Comparison of ENCODE assay signal across 2 cellular contexts in genomic region chr1:147169840-147170674, GRCh38.
TF ChIP-seq lines count a peak whose summit lies in the region.

No MANE protein-coding gene starts in this region.

TF ChIP-seq in HEK293, 187 proteins besides CTCF, POLR2A, EP300 and RAD21 (continues in another document):
- TF ChIP-seq PRDM6 (tag by site-specific recombination; IDR thresholded peaks at IDR 0.05): peak; percentile 22; the same call in 1 of the 2 replicates
- no peak for TF ChIP-seq ZBTB1 (tag by site-specific recombination; IDR thresholded peaks at IDR 0.05)
- no peak for TF ChIP-seq ZNF792 (tag by site-specific recombination; IDR thresholded peaks at IDR 0.05)
- TF ChIP-seq ZNF335 (tag by site-specific recombination; conservative IDR thresholded peaks at IDR 0.05): peak; percentile 80
- no peak for TF ChIP-seq KLF17 (tag by site-specific recombination; IDR thresholded peaks at IDR 0.05)
- TF ChIP-seq SP7 (tag by site-specific recombination; IDR thresholded peaks at IDR 0.05): peak; percentile 72
- no peak for TF ChIP-seq PRDM4 (tag by site-specific recombination; IDR thresholded peaks at IDR 0.05)
- 0 out of 2 replicates have a peak, but pooled peaks have one; percentile 32 for TF ChIP-seq ZNF76 (tag by site-specific recombination; IDR thresholded peaks at IDR 0.05; ENCODE audit: borderline replicate concordance, low read depth)
- TF ChIP-seq, protein P1, sequence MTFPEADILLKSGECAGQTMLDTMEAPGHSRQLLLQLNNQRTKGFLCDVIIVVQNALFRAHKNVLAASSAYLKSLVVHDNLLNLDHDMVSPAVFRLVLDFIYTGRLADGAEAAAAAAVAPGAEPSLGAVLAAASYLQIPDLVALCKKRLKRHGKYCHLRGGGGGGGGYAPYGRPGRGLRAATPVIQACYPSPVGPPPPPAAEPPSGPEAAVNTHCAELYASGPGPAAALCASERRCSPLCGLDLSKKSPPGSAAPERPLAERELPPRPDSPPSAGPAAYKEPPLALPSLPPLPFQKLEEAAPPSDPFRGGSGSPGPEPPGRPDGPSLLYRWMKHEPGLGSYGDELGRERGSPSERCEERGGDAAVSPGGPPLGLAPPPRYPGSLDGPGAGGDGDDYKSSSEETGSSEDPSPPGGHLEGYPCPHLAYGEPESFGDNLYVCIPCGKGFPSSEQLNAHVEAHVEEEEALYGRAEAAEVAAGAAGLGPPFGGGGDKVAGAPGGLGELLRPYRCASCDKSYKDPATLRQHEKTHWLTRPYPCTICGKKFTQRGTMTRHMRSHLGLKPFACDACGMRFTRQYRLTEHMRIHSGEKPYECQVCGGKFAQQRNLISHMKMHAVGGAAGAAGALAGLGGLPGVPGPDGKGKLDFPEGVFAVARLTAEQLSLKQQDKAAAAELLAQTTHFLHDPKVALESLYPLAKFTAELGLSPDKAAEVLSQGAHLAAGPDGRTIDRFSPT (tag by site-specific recombination; IDR thresholded peaks at IDR 0.05): no peak
- TF ChIP-seq GLIS1 (tag by site-specific recombination; IDR thresholded peaks at IDR 0.05): no peak
- TF ChIP-seq, protein P2, sequence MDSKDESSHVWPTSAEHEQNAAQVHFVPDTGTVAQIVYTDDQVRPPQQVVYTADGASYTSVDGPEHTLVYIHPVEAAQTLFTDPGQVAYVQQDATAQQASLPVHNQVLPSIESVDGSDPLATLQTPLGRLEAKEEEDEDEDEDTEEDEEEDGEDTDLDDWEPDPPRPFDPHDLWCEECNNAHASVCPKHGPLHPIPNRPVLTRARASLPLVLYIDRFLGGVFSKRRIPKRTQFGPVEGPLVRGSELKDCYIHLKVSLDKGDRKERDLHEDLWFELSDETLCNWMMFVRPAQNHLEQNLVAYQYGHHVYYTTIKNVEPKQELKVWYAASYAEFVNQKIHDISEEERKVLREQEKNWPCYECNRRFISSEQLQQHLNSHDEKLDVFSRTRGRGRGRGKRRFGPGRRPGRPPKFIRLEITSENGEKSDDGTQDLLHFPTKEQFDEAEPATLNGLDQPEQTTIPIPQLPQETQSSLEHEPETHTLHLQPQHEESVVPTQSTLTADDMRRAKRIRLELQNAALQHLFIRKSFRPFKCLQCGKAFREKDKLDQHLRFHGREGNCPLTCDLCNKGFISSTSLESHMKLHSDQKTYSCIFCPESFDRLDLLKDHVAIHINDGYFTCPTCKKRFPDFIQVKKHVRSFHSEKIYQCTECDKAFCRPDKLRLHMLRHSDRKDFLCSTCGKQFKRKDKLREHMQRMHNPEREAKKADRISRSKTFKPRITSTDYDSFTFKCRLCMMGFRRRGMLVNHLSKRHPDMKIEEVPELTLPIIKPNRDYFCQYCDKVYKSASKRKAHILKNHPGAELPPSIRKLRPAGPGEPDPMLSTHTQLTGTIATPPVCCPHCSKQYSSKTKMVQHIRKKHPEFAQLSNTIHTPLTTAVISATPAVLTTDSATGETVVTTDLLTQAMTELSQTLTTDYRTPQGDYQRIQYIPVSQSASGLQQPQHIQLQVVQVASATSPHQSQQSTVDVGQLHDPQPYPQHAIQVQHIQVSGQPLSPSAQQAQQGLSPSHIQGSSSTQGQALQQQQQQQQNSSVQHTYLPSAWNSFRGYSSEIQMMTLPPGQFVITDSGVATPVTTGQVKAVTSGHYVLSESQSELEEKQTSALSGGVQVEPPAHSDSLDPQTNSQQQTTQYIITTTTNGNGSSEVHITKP (tag by site-specific recombination; IDR thresholded peaks at IDR 0.05): peak; percentile 100

TF ChIP-seq in GM12878, 131 proteins besides CTCF, POLR2A, EP300 and RAD21:
- TF ChIP-seq STAT1 (conservative IDR thresholded peaks at IDR 0.05): no peak
- TF ChIP-seq NRF1 (conservative IDR thresholded peaks at IDR 0.05; ENCODE audit: low read depth, low read length): no peak
- no peak for TF ChIP-seq NFXL1 (IDR thresholded peaks at IDR 0.05; ENCODE audit: borderline replicate concordance)
- TF ChIP-seq, protein P3, sequence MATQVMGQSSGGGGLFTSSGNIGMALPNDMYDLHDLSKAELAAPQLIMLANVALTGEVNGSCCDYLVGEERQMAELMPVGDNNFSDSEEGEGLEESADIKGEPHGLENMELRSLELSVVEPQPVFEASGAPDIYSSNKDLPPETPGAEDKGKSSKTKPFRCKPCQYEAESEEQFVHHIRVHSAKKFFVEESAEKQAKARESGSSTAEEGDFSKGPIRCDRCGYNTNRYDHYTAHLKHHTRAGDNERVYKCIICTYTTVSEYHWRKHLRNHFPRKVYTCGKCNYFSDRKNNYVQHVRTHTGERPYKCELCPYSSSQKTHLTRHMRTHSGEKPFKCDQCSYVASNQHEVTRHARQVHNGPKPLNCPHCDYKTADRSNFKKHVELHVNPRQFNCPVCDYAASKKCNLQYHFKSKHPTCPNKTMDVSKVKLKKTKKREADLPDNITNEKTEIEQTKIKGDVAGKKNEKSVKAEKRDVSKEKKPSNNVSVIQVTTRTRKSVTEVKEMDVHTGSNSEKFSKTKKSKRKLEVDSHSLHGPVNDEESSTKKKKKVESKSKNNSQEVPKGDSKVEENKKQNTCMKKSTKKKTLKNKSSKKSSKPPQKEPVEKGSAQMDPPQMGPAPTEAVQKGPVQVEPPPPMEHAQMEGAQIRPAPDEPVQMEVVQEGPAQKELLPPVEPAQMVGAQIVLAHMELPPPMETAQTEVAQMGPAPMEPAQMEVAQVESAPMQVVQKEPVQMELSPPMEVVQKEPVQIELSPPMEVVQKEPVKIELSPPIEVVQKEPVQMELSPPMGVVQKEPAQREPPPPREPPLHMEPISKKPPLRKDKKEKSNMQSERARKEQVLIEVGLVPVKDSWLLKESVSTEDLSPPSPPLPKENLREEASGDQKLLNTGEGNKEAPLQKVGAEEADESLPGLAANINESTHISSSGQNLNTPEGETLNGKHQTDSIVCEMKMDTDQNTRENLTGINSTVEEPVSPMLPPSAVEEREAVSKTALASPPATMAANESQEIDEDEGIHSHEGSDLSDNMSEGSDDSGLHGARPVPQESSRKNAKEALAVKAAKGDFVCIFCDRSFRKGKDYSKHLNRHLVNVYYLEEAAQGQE (IDR thresholded peaks at IDR 0.05; ENCODE audit: low read depth, low read length): no peak
- no peak for TF ChIP-seq POU2F2 (IDR thresholded peaks at IDR 0.05; ENCODE audit: borderline replicate concordance, low read depth, low read length)
